In genomic region chr9:78031826-78032598, GRCh38 we compare ENCODE assay signal across 8 cellular contexts. TPM values are rescaled to one million over a fixed set of nuclear protein-coding genes. Genes with fewer than 3 reads are reported as not detected.
DNase-seq lines count a peak whose midpoint lies in the region; ATAC-seq, FAIRE-seq and TF ChIP-seq lines count a peak whose summit lies in the region.

No MANE protein-coding gene starts in this region.

- H3K9me3 ChIP-seq in esophagus squamous epithelium (no peaks in the 10 kb centered on the region), mucosa of stomach (ENCODE audit: control insufficient read depth, low read length) (no peaks in the 10 kb centered on the region)

- intact Hi-C loops in esophagus squamous epithelium (cut with DNase I), result loop anchor here (10.0 kb wide), 1 partner anchor 187 kb away; no protein-coding TSS in a partner anchor

- H3K36me3 ChIP-seq in esophagus squamous epithelium (no peaks in the 10 kb centered on the region), mucosa of stomach (ENCODE audit: control insufficient read depth, insufficient read depth, low read length) (no peaks in the 10 kb centered on the region)

- no peak for FAIRE-seq in RCC 7860 (lab: Jason Lieb, UNC)

- peak overlapping the region; percentile 92 to 99 (median 98) for H3K27ac ChIP-seq in esophagus squamous epithelium

- H3K4me1 ChIP-seq in esophagus squamous epithelium, result peaks cover 0 to 67% (median 29%) of the 10 kb centered on the region in 3 donors
- peaks cover 14% of the 10 kb centered on the region for H3K4me1 ChIP-seq in mucosa of stomach (ENCODE audit: control insufficient read depth, insufficient read depth, low read length)

- TF ChIP-seq CTCF in esophagus squamous epithelium (IDR thresholded peaks at IDR 0.05), result peak in 2 of 6 experiments; percentile 11 to 13

- no peak for ATAC-seq in GM21528 (IDR thresholded peaks at IDR 0.05; ENCODE audit: low FRiP score, unreplicated experiment)

- no peaks in the 10 kb centered on the region for H3K27me3 ChIP-seq in esophagus squamous epithelium
- H3K27me3 ChIP-seq in mucosa of stomach (ENCODE audit: control insufficient read depth, insufficient read depth, low read length), result no peaks in the 10 kb centered on the region

- WGBS in esophagus squamous epithelium, 2 donors, result 0 to 1% methylated on average over 7 to 24 of the region's 100 CpGs

- peak in 2 of 4 donors; percentile 82 to 95 for TF ChIP-seq POLR2A in esophagus squamous epithelium (IDR thresholded peaks at IDR 0.05)

- DNase-seq in COR-L47 (lab: John Stamatoyannopoulos, UW), result peak; percentile 87
- DNase-seq in KG1 (lab: John Stamatoyannopoulos, UW), result peak; percentile 77
- DNase-seq in RCC 7860 (ENCODE audit: low spot score), result peak; percentile 91
- DNase-seq in activated T-helper 1 cell treated with anti-CD3 and anti-CD28 coated beads, Interleukin-2, amount 50 U/mL, for 16 hours (ENCODE audit: low read depth in 1 of 2, low spot score in 1 of 2), result peak; percentile 39 to 58
- DNase-seq in esophagus squamous epithelium (lab: John Stamatoyannopoulos, UW), result peak; percentile 29
- DNase-seq in stimulated activated CD8-positive, alpha-beta memory T cell treated with anti-CD3 and anti-CD28 coated beads, Interleukin-4, amount 100 ng/mL, for 24 hours (ENCODE audit: low read depth), result peak; percentile 60

- peak overlapping the region; percentile 69 to 83 (median 82) for H3K4me3 ChIP-seq in esophagus squamous epithelium
- no peak overlapping the region for H3K4me3 ChIP-seq in mucosa of stomach (ENCODE audit: low read length)

- peak overlapping the region; percentile 82 for H3K9ac ChIP-seq in mucosa of stomach (ENCODE audit: low read length)

RNA-seq across cellular contexts. Expression of gene GNAQ, which starts 0.4 kb away (rescaled TPM):
- total RNA-seq in esophagus squamous epithelium, result 10 to 100 TPM; 18.1 to 35.1 (median 24.0) TPM

Comparison
In these comparisons a context has a peak if more than half of its experiments do, and no peak if none do; other contexts are left out.
1. DNase-seq: peak in every context shown above with its lines; median percentile 91 in RCC 7860; 87 in COR-L47; 77 in KG1; 60 in stimulated activated CD8-positive, alpha-beta memory T cell treated with anti-CD3 and anti-CD28 coated beads, Interleukin-4, amount 100 ng/mL, for 24 hours; 48 in activated T-helper 1 cell treated with anti-CD3 and anti-CD28 coated beads, Interleukin-2, amount 50 U/mL, for 16 hours; 29 in esophagus squamous epithelium.